In the genomic region with DNA sequence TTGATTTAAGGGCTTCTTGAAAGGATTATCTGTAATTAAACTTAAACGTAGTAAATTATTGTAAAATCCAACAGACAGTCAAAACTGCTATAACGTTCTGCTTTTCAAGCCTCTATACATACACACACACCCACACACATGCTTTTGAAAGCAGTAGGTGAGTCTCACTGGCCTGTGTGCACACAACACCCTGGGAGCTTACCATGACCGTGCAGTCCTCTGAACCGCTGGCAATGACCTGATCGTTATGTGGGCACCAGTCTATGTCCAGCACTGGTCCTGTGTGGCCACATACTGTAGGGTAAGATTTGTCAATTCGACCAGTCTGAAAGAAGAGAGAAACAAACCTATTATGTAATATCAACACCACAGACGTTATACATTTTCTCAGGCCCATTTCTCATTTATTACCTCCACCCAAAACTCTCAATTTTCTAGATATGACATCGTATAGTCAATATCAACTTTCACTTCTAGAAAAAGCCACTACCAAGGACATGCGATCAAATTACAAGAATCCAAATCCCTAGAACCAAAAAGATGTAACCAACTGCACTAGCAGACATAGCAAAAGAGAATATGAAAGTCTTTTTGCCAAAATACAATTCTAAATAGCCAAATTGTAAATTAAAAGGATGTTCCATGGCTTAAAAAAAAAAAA, we compare ENCODE assay signal across 22 cellular contexts. TPM values are rescaled to one million over a fixed set of nuclear protein-coding genes. Genes with fewer than 3 reads are reported as not detected.
DNase-seq lines count a peak whose midpoint lies in the region; ATAC-seq, FAIRE-seq and TF ChIP-seq lines count a peak whose summit lies in the region.
"Had no signal": no experiment of that assay in that cellular context is flagged by ENCODE, and none has a peak within 500 bp of the region (broad histone marks: within the 10 kb centered on the region; RNA-seq: fewer than 3 reads in every experiment).

No MANE protein-coding gene starts in this region.

- H2AFZ ChIP-seq in astrocyte (ENCODE audit: low read depth, low read length) = no peak overlapping the region

- no peaks in the 10 kb centered on the region for H3K27me3 Mint-ChIP-seq in astrocyte (ENCODE audit: low read depth, unreplicated experiment)
- H3K27me3 Mint-ChIP-seq in stimulated activated naive B cell treated with anti-CD40 and anti-IgM and Interleukin-4, amounts not matched to agents 10 μg/mL and 1 μg/mL and 100 μg/mL, for 72 hours = no peaks in the 10 kb centered on the region
- H3K27me3 Mint-ChIP-seq: activated naive CD8-positive, alpha-beta T cell; CD4-positive, alpha-beta T cell had no signal

- ATAC-seq in left ventricle myocardium superior (peak; percentile 36), Right ventricle myocardium inferior (no peak), GM21619 (IDR thresholded peaks at IDR 0.05; ENCODE audit: unreplicated experiment) (no peak), HG03457 (IDR thresholded peaks at IDR 0.05; ENCODE audit: unreplicated experiment) (no peak)
- no peak for ATAC-seq in stimulated activated naive B cell treated with anti-CD40 and anti-IgM and Interleukin-4, amounts not matched to agents 10 μg/mL and 1 μg/mL and 100 μg/mL, for 72 hours (replicated peaks)
- ATAC-seq: left colon, SK-N-SH treated with all-trans-retinoic acid at 6 μM for 48 hours had no signal

- H3K4me2 ChIP-seq in astrocyte (ENCODE audit: low read length) = no peak overlapping the region

- H3K4me3 ChIP-seq in astrocyte (ENCODE audit: insufficient read depth, low read depth, low read length) (no peak overlapping the region), neutrophil (ENCODE audit: low read depth in 1 of 2, low read length in 1 of 2) (no peak overlapping the region)
- H3K4me3 ChIP-seq: heart left ventricle had no signal

- H3K36me3 ChIP-seq in astrocyte (ENCODE audit: insufficient read depth, low read length) (peaks cover 40% of the 10 kb centered on the region), neutrophil (peaks cover 18% of the 10 kb centered on the region)

- H3K36me3 Mint-ChIP-seq in astrocyte (ENCODE audit: low read depth, unreplicated experiment) = peaks cover 15% of the 10 kb centered on the region
- H3K36me3 Mint-ChIP-seq in stimulated activated naive B cell treated with anti-CD40 and anti-IgM and Interleukin-4, amounts not matched to agents 10 μg/mL and 1 μg/mL and 100 μg/mL, for 72 hours = peaks cover 13 to 31% of the 10 kb centered on the region in 2 donors

- H3K27ac Mint-ChIP-seq in astrocyte (ENCODE audit: unreplicated experiment) = peak overlapping the region; percentile 63
- H3K27ac Mint-ChIP-seq in stimulated activated naive B cell treated with anti-CD40 and anti-IgM and Interleukin-4, amounts not matched to agents 10 μg/mL and 1 μg/mL and 100 μg/mL, for 72 hours = no peak overlapping the region
- H3K27ac Mint-ChIP-seq: activated naive CD8-positive, alpha-beta T cell; CD4-positive, alpha-beta T cell had no signal

- no peaks in the 10 kb centered on the region for H3K9me3 Mint-ChIP-seq in astrocyte (ENCODE audit: unreplicated experiment)
- no peaks in the 10 kb centered on the region for H3K9me3 Mint-ChIP-seq in stimulated activated naive B cell treated with anti-CD40 and anti-IgM and Interleukin-4, amounts not matched to agents 10 μg/mL and 1 μg/mL and 100 μg/mL, for 72 hours
- H3K9me3 Mint-ChIP-seq: CD4-positive, alpha-beta T cell; nephron had no signal

- DNase-seq in left ventricle myocardium superior = no peak
- DNase-seq in Right ventricle myocardium inferior (ENCODE audit: missing footprints) = no peak
- no peak for DNase-seq in astrocyte (ENCODE audit: low read depth)
- DNase-seq in stimulated activated naive B cell treated with anti-CD40 and anti-IgM and Interleukin-4, amounts not matched to agents 10 μg/mL and 1 μg/mL and 100 μg/mL, for 72 hours = no peak
- DNase-seq in NCI-H2081 (lab: John Stamatoyannopoulos, UW) = no peak
- DNase-seq: ACHN; brain microvascular endothelial cell; CD4-positive, alpha-beta T cell; cortex of kidney; heart left ventricle; left colon; NCI-H187 treated with DMSO at 0.1 percent for 48 hours; NK-92 treated with Interleukin-12 subunit alpha and Interleukin-12 subunit beta, amount 100 ng/mL, for 24 hours; stimulated activated CD4-positive, alpha-beta T cell treated with anti-CD3 and anti-CD28 coated beads, Interleukin-4, amount 100 ng/mL, for 4 hours had no signal

- no peak for FAIRE-seq in astrocyte (lab: Jason Lieb, UNC)
- FAIRE-seq: endometrium, urothelium cell line had no signal

- H3K9me3 ChIP-seq in astrocyte (ENCODE audit: insufficient read depth, low read depth, low read length) (no peaks in the 10 kb centered on the region), neutrophil (no peaks in the 10 kb centered on the region)
- H3K9me3 ChIP-seq: heart left ventricle had no signal

- H3K4me1 ChIP-seq in astrocyte (ENCODE audit: insufficient read depth, low read length) (no peaks in the 10 kb centered on the region), neutrophil (ENCODE audit: control insufficient read depth in 1 of 2, insufficient read depth in 1 of 2, low read depth in 1 of 2, low read length in 1 of 2) (peaks cover 4 to 11% of the 10 kb centered on the region in 2 experiments)

- H3K79me2 ChIP-seq in astrocyte (ENCODE audit: insufficient read depth, low read length) = peaks cover 95% of the 10 kb centered on the region

- no peak overlapping the region for H3K4me3 Mint-ChIP-seq in astrocyte (ENCODE audit: unreplicated experiment)
- H3K4me3 Mint-ChIP-seq in stimulated activated naive B cell treated with anti-CD40 and anti-IgM and Interleukin-4, amounts not matched to agents 10 μg/mL and 1 μg/mL and 100 μg/mL, for 72 hours = no peak overlapping the region
- H3K4me3 Mint-ChIP-seq: activated naive CD8-positive, alpha-beta T cell; CD4-positive, alpha-beta T cell; nephron had no signal

- H3K27me3 ChIP-seq in astrocyte (ENCODE audit: insufficient read depth, low read length) = no peaks in the 10 kb centered on the region
- H3K27me3 ChIP-seq in neutrophil = no peaks in the 10 kb centered on the region
- H3K27me3 ChIP-seq: brain microvascular endothelial cell, heart left ventricle had no signal

- H3K27ac ChIP-seq in astrocyte (ENCODE audit: low read depth, low read length) = no peak overlapping the region
- peak overlapping the region; percentile 45 for H3K27ac ChIP-seq in neutrophil
- H3K27ac ChIP-seq: brain microvascular endothelial cell had no signal

- intact Hi-C loops in left ventricle myocardium superior (cut with micrococcal nuclease) (no loop called here), Right ventricle myocardium inferior (cut with DNase I) (no loop called here)

- H4K20me1 ChIP-seq in astrocyte (ENCODE audit: insufficient read depth, low read length) = peaks cover 67% of the 10 kb centered on the region

- TF ChIP-seq CTCF in astrocyte (IDR thresholded peaks at IDR 0.05; ENCODE audit: insufficient read depth, low read depth, low read length) = no peak
- TF ChIP-seq CTCF in neutrophil (IDR thresholded peaks at IDR 0.05) = no peak

- no peak overlapping the region for H3K9ac ChIP-seq in astrocyte (ENCODE audit: low read length)

- peaks cover 22% of the 10 kb centered on the region for H3K4me1 Mint-ChIP-seq in astrocyte (ENCODE audit: low read depth, unreplicated experiment)
- H3K4me1 Mint-ChIP-seq in stimulated activated naive B cell treated with anti-CD40 and anti-IgM and Interleukin-4, amounts not matched to agents 10 μg/mL and 1 μg/mL and 100 μg/mL, for 72 hours = peaks cover 6 to 11% of the 10 kb centered on the region in 2 donors

RNA-seq across cellular contexts. Expression of a gene that starts 44.5 kb away (rescaled TPM):
- 4.1 TPM for total RNA-seq in left ventricle myocardium superior
- total RNA-seq in Right ventricle myocardium inferior = 4.9 TPM
- total RNA-seq in astrocyte = 4.9 and 5.8 TPM in 2 replicates

RNA-seq across cellular contexts. Expression of a gene that starts 53.1 kb away (rescaled TPM):
- 68.0 TPM for total RNA-seq in left ventricle myocardium superior
- 76.4 TPM for total RNA-seq in Right ventricle myocardium inferior
- 364 and 391 TPM in 2 replicates for total RNA-seq in astrocyte
